ENCODE assay signal across 8 cellular contexts in genomic region chr6:152983637-152984386, GRCh38.
DNase-seq lines count a peak whose midpoint lies in the region; ATAC-seq lines count a peak whose summit lies in the region.

No MANE protein-coding gene starts in this region.

- in situ Hi-C loops in ACHN (cut with HindIII; ENCODE audit: low pct_ligation_motif_present, low pct_unique_long_range_greater_than_20kb, low sequenced_read_pairs) = no loop called here

- peak; percentile 22 for ATAC-seq in GM18867 (IDR thresholded peaks at IDR 0.05; ENCODE audit: unreplicated experiment)
- peak; percentile 22 for ATAC-seq in HG03135 (IDR thresholded peaks at IDR 0.05; ENCODE audit: unreplicated experiment)

- DNase-seq in ACHN (peak; percentile 71), NCI-H82 (lab: John Stamatoyannopoulos, UW) (peak; percentile 78), medulla oblongata (ENCODE audit: extremely low spot score) (peak; percentile 63)
- peak; percentile 86 for DNase-seq in activated CD8-positive, alpha-beta memory T cell treated with anti-CD3 and anti-CD28 coated beads for 24 hours
- peak; percentile 89 for DNase-seq in effector CD8-positive, alpha-beta T cell (lab: John Stamatoyannopoulos, UW)
- peak; percentile 65 to 94 (median 70) for DNase-seq in stimulated activated CD4-positive, alpha-beta T cell treated with anti-CD3 and anti-CD28 coated beads, TNF-alpha, amount 100 ng/mL, for 48 hours (ENCODE audit: low read depth in 3 of 3)

Comparison
In these comparisons a context has a peak if more than half of its experiments do, and no peak if none do; other contexts are left out.
1. Peak in every context shown above with its lines: DNase-seq and ATAC-seq.